2 cellular contexts compared by ENCODE assay signal in the genomic region with DNA sequence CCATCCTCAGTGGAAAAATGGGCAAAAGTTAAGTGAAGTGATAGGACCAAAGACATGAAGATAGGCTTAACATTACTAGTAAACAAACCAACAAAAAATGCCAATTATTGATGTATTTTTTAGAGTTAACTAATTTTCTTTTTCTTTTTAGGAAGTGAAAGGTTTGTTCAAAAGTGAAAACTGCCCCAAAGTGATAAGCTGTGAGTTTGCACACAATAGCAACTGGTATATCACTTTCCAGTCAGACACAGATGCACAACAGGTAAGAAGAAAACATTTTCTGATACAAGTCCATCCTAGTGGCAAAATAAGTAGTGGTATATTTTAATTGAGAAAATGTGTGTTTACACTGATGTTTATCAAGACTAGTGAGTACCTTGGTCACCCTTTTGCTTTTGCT.
A peak's percentile ranks its signal among the peaks of the same experiment; 100 is the strongest.
TF ChIP-seq lines count a peak whose summit lies in the region.

No MANE protein-coding gene starts in this region.

TF ChIP-seq in GM12891, 5 proteins besides CTCF, POLR2A, EP300 and RAD21:
- peak; percentile 75 for TF ChIP-seq SPI1 (IDR thresholded peaks at IDR 0.05; ENCODE audit: low read depth, low read length)
- TF ChIP-seq PAX5 (IDR thresholded peaks at IDR 0.05; ENCODE audit: insufficient read depth, low read length, severe bottlenecking), result no peak
- no peak for TF ChIP-seq TAF1 (IDR thresholded peaks at IDR 0.05; ENCODE audit: low read depth, low read length)
- TF ChIP-seq POLR2AphosphoS5 (IDR thresholded peaks at IDR 0.05; ENCODE audit: low read depth, low read length), result no peak

TF ChIP-seq in GM12878, 131 proteins besides CTCF, POLR2A, EP300 and RAD21:
- TF ChIP-seq WRNIP1 (IDR thresholded peaks at IDR 0.05; ENCODE audit: borderline replicate concordance, low read depth, low read length), result no peak
- TF ChIP-seq SPI1 (IDR thresholded peaks at IDR 0.05; ENCODE audit: borderline replicate concordance, insufficient read depth, low read depth, low read length), result peak; percentile 71
